28 cellular contexts compared by ENCODE assay signal in genomic region chr13:79806821-79807220, GRCh38.
"Had no signal": no experiment of that assay in that cellular context is flagged by ENCODE, and none has a peak within 500 bp of the region (broad histone marks: within the 10 kb centered on the region; RNA-seq: fewer than 3 reads in every experiment).

No MANE protein-coding gene starts in this region.

- H3K9me3 Mint-ChIP-seq: activated CD4-positive, alpha-beta memory T cell treated with anti-CD3 and anti-CD28 coated beads for 36 hours; activated CD4-positive, alpha-beta T cell treated with anti-CD3 and anti-CD28 coated beads, Interleukin-2, amount 10 ng/mL, durations not matched to agents 24 days and 14 days; activated naive CD4-positive, alpha-beta T cell treated with anti-CD3 and anti-CD28 coated beads, Interleukin-2, amount 10 ng/mL, durations not matched to agents 7 days and 5 days; activated T-cell treated with anti-CD3 and anti-CD28 coated beads, Interleukin-2, amount 50 U/mL, for 24 hours; dendritic cell treated with granulocyte-macrophage colony-stimulating factor and Interleukin-4, amounts not matched to agents 40 ng/mL and 50 ng/mL, for 4 days; mesothelial cell of epicardium; naive B cell had no signal

- H3K36me3 Mint-ChIP-seq: activated CD4-positive, alpha-beta memory T cell treated with anti-CD3 and anti-CD28 coated beads for 36 hours; activated naive CD4-positive, alpha-beta T cell treated with anti-CD3 and anti-CD28 coated beads, Interleukin-2, amount 10 ng/mL, durations not matched to agents 7 days and 5 days; mesothelial cell of epicardium; naive B cell had no signal

- H3K4me1 Mint-ChIP-seq: activated CD4-positive, alpha-beta T cell treated with anti-CD3 and anti-CD28 coated beads, Interleukin-2, amount 10 ng/mL, durations not matched to agents 24 days and 14 days; activated naive CD4-positive, alpha-beta T cell treated with anti-CD3 and anti-CD28 coated beads, Interleukin-2, amount 10 ng/mL, durations not matched to agents 7 days and 5 days; activated naive CD8-positive, alpha-beta T cell treated with anti-CD3 and anti-CD28 coated beads, Interleukin-2, amount 10 ng/mL, durations not matched to agents 7 days and 5 days had no signal

- H3K27ac ChIP-seq: epithelial cell of prostate, esophagus squamous epithelium, gastrocnemius medialis, hepatocyte, parathyroid adenoma, suprapubic skin, tibial artery had no signal

- H3K27me3 ChIP-seq: esophagus squamous epithelium, gastrocnemius medialis, hepatocyte, suprapubic skin, tibial artery had no signal

- H3K36me3 ChIP-seq: esophagus squamous epithelium, gastrocnemius medialis, suprapubic skin, tibial artery had no signal

- H3K9me3 ChIP-seq: esophagus squamous epithelium, gastrocnemius medialis, suprapubic skin, tibial artery had no signal

- H3K4me1 ChIP-seq: esophagus squamous epithelium, gastrocnemius medialis, parathyroid adenoma, suprapubic skin, tibial artery had no signal

- H3K4me3 ChIP-seq: esophagus squamous epithelium, gastrocnemius medialis, hepatocyte, suprapubic skin, tibial artery had no signal

- H3K27me3 Mint-ChIP-seq: activated CD4-positive, alpha-beta memory T cell treated with anti-CD3 and anti-CD28 coated beads for 36 hours; activated CD4-positive, alpha-beta T cell treated with anti-CD3 and anti-CD28 coated beads, Interleukin-2, amount 10 ng/mL, durations not matched to agents 24 days and 14 days; activated naive CD4-positive, alpha-beta T cell treated with anti-CD3 and anti-CD28 coated beads, Interleukin-2, amount 10 ng/mL, durations not matched to agents 7 days and 5 days; activated naive CD8-positive, alpha-beta T cell treated with anti-CD3 and anti-CD28 coated beads, Interleukin-2, amount 10 ng/mL, durations not matched to agents 7 days and 5 days; activated T-cell treated with anti-CD3 and anti-CD28 coated beads, Interleukin-2, amount 50 U/mL, for 24 hours; naive B cell had no signal

- DNase-seq: activated CD4-positive, alpha-beta memory T cell treated with anti-CD3 and anti-CD28 coated beads for 36 hours; activated CD4-positive, alpha-beta T cell treated with anti-CD3 and anti-CD28 coated beads, Interleukin-2, amount 10 ng/mL, durations not matched to agents 24 days and 14 days; activated CD4-positive, CD25-positive, alpha-beta regulatory T cell treated with anti-CD3 and anti-CD28 coated beads, Interleukin-2, amount 50 U/mL, for 72 hours; activated CD8-positive, alpha-beta memory T cell treated with anti-CD3 and anti-CD28 coated beads, Interleukin-2, amount 50 U/mL, for 4 hours; activated gamma-delta T cell; activated naive CD4-positive, alpha-beta T cell treated with anti-CD3 and anti-CD28 coated beads, Interleukin-2, amount 10 ng/mL, durations not matched to agents 7 days and 5 days; activated naive CD8-positive, alpha-beta T cell treated with anti-CD3 and anti-CD28 coated beads, Interleukin-2, amount 10 ng/mL, durations not matched to agents 7 days and 5 days; activated T-cell treated with anti-CD3 and anti-CD28 coated beads, Interleukin-2, amount 50 U/mL, for 24 hours; caudate nucleus; effector CD4-positive, alpha-beta T cell; esophagus squamous epithelium; gastrocnemius medialis; left cardiac atrium; left ventricle myocardium superior; mammary epithelial cell; naive B cell; occipital lobe; stimulated activated CD4-positive, alpha-beta T cell treated with anti-CD3 and anti-CD28 coated beads, Interleukin-15, amount 100 ng/mL, for 24 hours; stimulated activated CD4-positive, alpha-beta T cell treated with anti-CD3 and anti-CD28 coated beads, Interleukin-2, amount 100 ng/mL, for 24 hours; stimulated activated naive CD4-positive, alpha-beta T cell; T-helper 2 cell; tibial artery had no signal

- H3K27ac Mint-ChIP-seq: activated CD4-positive, alpha-beta memory T cell treated with anti-CD3 and anti-CD28 coated beads for 36 hours; activated CD4-positive, alpha-beta T cell treated with anti-CD3 and anti-CD28 coated beads, Interleukin-2, amount 10 ng/mL, durations not matched to agents 24 days and 14 days; activated naive CD4-positive, alpha-beta T cell treated with anti-CD3 and anti-CD28 coated beads, Interleukin-2, amount 10 ng/mL, durations not matched to agents 7 days and 5 days; activated naive CD8-positive, alpha-beta T cell treated with anti-CD3 and anti-CD28 coated beads, Interleukin-2, amount 10 ng/mL, durations not matched to agents 7 days and 5 days; activated T-cell treated with anti-CD3 and anti-CD28 coated beads, Interleukin-2, amount 50 U/mL, for 24 hours; dendritic cell treated with granulocyte-macrophage colony-stimulating factor and Interleukin-4, amounts not matched to agents 40 ng/mL and 50 ng/mL, for 4 days; mesothelial cell of epicardium; naive B cell had no signal

- H3K4me3 Mint-ChIP-seq: activated CD4-positive, alpha-beta memory T cell treated with anti-CD3 and anti-CD28 coated beads for 36 hours; activated CD4-positive, alpha-beta T cell treated with anti-CD3 and anti-CD28 coated beads, Interleukin-2, amount 10 ng/mL, durations not matched to agents 24 days and 14 days; activated naive CD4-positive, alpha-beta T cell treated with anti-CD3 and anti-CD28 coated beads, Interleukin-2, amount 10 ng/mL, durations not matched to agents 7 days and 5 days; activated naive CD8-positive, alpha-beta T cell treated with anti-CD3 and anti-CD28 coated beads, Interleukin-2, amount 10 ng/mL, durations not matched to agents 7 days and 5 days; activated T-cell treated with anti-CD3 and anti-CD28 coated beads, Interleukin-2, amount 50 U/mL, for 24 hours; dendritic cell treated with granulocyte-macrophage colony-stimulating factor and Interleukin-4, amounts not matched to agents 40 ng/mL and 50 ng/mL, for 4 days; mesothelial cell of epicardium; naive B cell had no signal
